10 cellular contexts compared by ENCODE assay signal in the genomic region with DNA sequence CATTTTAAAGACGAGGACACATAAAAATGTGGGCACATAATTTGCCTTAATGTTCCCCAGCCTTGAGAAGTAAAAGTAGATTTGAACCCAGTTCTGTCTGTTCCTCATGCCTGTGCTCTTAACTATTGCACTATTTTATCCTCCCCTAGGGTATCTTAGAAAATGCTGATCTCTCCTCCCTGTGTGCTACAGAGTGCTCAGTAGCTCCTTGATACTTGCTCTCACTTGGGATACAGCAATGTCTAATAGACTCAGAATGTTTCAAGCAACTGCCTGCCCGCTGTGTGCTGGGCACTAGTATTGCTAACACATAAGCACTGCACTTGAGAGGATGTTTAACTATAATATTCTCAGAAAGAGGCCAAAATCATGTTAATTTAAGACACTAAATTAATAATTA. TPM values are rescaled to one million over a fixed set of nuclear protein-coding genes. Genes with fewer than 3 reads are reported as not detected.
"Had no signal": no experiment of that assay in that cellular context is flagged by ENCODE, and none has a peak within 500 bp of the region (broad histone marks: within the 10 kb centered on the region; RNA-seq: fewer than 3 reads in every experiment).

No MANE protein-coding gene starts in this region.

RNA-seq across cellular contexts. Expression of a gene that starts 1.0 kb away (rescaled TPM):
- total RNA-seq: OCI-LY7, PC-3, PC-9, Peyer's patch, Right ventricle myocardium inferior, Right ventricle myocardium superior, RPMI7951, SJSA1, SK-MEL-5 had no signal
- polyA plus RNA-seq: SK-N-SH had no signal
